Comparison of ENCODE assay signal across 10 cellular contexts in genomic region chr10:46095943-46096342, GRCh38. TPM values are rescaled to one million over a fixed set of nuclear protein-coding genes. Genes with fewer than 3 reads are reported as not detected.
DNase-seq lines count a peak whose midpoint lies in the region; ATAC-seq, FAIRE-seq and TF ChIP-seq lines count a peak whose summit lies in the region.
"Not testable (repeated sequence)": the region's sequence is repeated elsewhere in the genome, so short reads cannot be mapped to it uniquely, and the experiment has no call there.
"Had no signal": no experiment of that assay in that cellular context is flagged by ENCODE, and none has a peak within 500 bp of the region (broad histone marks: within the 10 kb centered on the region; RNA-seq: fewer than 3 reads in every experiment).

No MANE protein-coding gene starts in this region.

- not testable (repeated sequence) for TF ChIP-seq EP300 in HepG2 (IDR thresholded peaks at IDR 0.05; ENCODE audit: low read depth in 2 of 2, low read length in 2 of 2); HepG2 (CRISPR knock-in tag; IDR thresholded peaks at IDR 0.05; ENCODE audit: borderline replicate concordance)

- H3K79me2 ChIP-seq in HCT116 (ENCODE audit: insufficient read depth, low read length); OCI-LY7 (ENCODE audit: insufficient read depth, low read depth, low read length); HepG2 (ENCODE audit: insufficient read depth, low read length): not testable (repeated sequence)

- DNase-seq in CD4-positive, alpha-beta memory T cell; HCT116 (ENCODE audit: low read depth, low spot score); activated CD4-positive, alpha-beta memory T cell treated with anti-CD3 and anti-CD28 coated beads for 36 hours; activated naive CD8-positive, alpha-beta T cell treated with anti-CD3 and anti-CD28 coated beads for 36 hours; HepG2 (ENCODE audit: low spot score); progenitor cell of endocrine pancreas (ENCODE audit: low spot score, unreplicated experiment): not testable (repeated sequence)
- peak; percentile 61 for DNase-seq in OCI-LY7 (ENCODE audit: low spot score)

- H3K27ac ChIP-seq in CD4-positive, alpha-beta memory T cell (ENCODE audit: low read depth, low read length) = peak overlapping the region; percentile 28
- not testable (repeated sequence) for H3K27ac ChIP-seq in HCT116 (ENCODE audit: low read depth, low read length)
- H3K27ac ChIP-seq in OCI-LY7 (ENCODE audit: low read depth, low read length, poor library complexity, severe bottlenecking) = peak overlapping the region; percentile 80
- H3K27ac ChIP-seq in HepG2 (ENCODE audit: extremely low read length, insufficient read depth, low read length) = peak overlapping the region; percentile 81

- peak overlapping the region in 5 of 8 donors; percentile 37 to 87 (median 45) for H3K4me3 Mint-ChIP-seq in CD4-positive, alpha-beta memory T cell
- H3K4me3 Mint-ChIP-seq in activated CD4-positive, alpha-beta memory T cell treated with anti-CD3 and anti-CD28 coated beads for 36 hours; activated naive CD8-positive, alpha-beta T cell treated with anti-CD3 and anti-CD28 coated beads for 36 hours; progenitor cell of endocrine pancreas (ENCODE audit: low read depth): not testable (repeated sequence)

- peak overlapping the region; percentile 51; the same call in 1 of the 2 replicates for H3K4me2 ChIP-seq in HCT116 (ENCODE audit: low read length)
- H3K4me2 ChIP-seq in OCI-LY7 (ENCODE audit: low read length) = peak overlapping the region; percentile 65
- not testable (repeated sequence) for H3K4me2 ChIP-seq in HepG2 (ENCODE audit: low read depth, low read length)

- H4K20me1 ChIP-seq in HCT116 (ENCODE audit: insufficient read depth); OCI-LY7 (ENCODE audit: insufficient read depth, low read length); HepG2 (ENCODE audit: insufficient read depth, low read length): not testable (repeated sequence)

- not testable (repeated sequence) for H3K9ac ChIP-seq in HCT116 (ENCODE audit: low read length); HepG2 (ENCODE audit: insufficient read depth, low read depth, low read length)

- POLR2A ChIA-PET in CD4-positive, alpha-beta memory T cell (lab: Charles Lee; ENCODE audit: partially characterized antibody) = interaction anchor here (1.1 to 5.4 kb wide), 5 partner anchors 10 to 173 kb away, joined by 3 to 33 read pairs (median 8); no protein-coding TSS in a partner anchor
- POLR2A ChIA-PET in HCT116 (lab: Charles Lee); activated CD4-positive, alpha-beta memory T cell treated with anti-CD3 and anti-CD28 coated beads for 36 hours (lab: Charles Lee); HepG2 (lab: Yijun Ruan, JAX): not testable (repeated sequence)
- POLR2A ChIA-PET in OCI-LY7 (lab: Charles Lee) = interaction anchor here (1.4 kb wide), 1 partner anchor 69 kb away, joined by 5 read pairs; no protein-coding TSS in a partner anchor

- not testable (repeated sequence) for TF ChIP-seq POLR2A in HCT116 (IDR thresholded peaks at IDR 0.05; ENCODE audit: borderline replicate concordance, extremely low read depth, insufficient read depth, insufficient read length); HepG2 (IDR thresholded peaks at IDR 0.05; ENCODE audit: insufficient read depth in 1 of 2, low read depth in 2 of 2, low read length in 2 of 2)

- not testable (repeated sequence) for TF ChIP-seq CTCF in HCT116 (IDR thresholded peaks at IDR 0.05 in 2 of 3, conservative IDR thresholded peaks at IDR 0.05 in 1 of 3; ENCODE audit: borderline replicate concordance in 1 of 3, insufficient read depth in 1 of 3, low read depth in 2 of 3, low read length in 2 of 3); OCI-LY7 (conservative IDR thresholded peaks at IDR 0.05; ENCODE audit: low read length); HepG2 (CRISPR knock-in tag; IDR thresholded peaks at IDR 0.05)
- TF ChIP-seq CTCF in progenitor cell of endocrine pancreas (IDR thresholded peaks at IDR 0.05; ENCODE audit: unreplicated experiment) = peak; percentile 44

- not testable (repeated sequence) for BruUV-seq in HCT116 (replicated peaks; lab: Mats Ljungman, UMichigan); OCI-LY7 (replicated peaks; lab: Mats Ljungman, UMichigan); HepG2 (replicated peaks; lab: Mats Ljungman, UMichigan)

- H3K27ac Mint-ChIP-seq in CD4-positive, alpha-beta memory T cell = peak overlapping the region in 5 of 7 donors; percentile 50 to 97 (median 68)
- H3K27ac Mint-ChIP-seq in activated CD4-positive, alpha-beta memory T cell treated with anti-CD3 and anti-CD28 coated beads for 36 hours = peak overlapping the region; percentile 26
- H3K27ac Mint-ChIP-seq in activated naive CD8-positive, alpha-beta T cell treated with anti-CD3 and anti-CD28 coated beads for 36 hours = peak overlapping the region; percentile 88
- not testable (repeated sequence) for H3K27ac Mint-ChIP-seq in progenitor cell of endocrine pancreas

- not testable (repeated sequence) for H2AFZ ChIP-seq in HCT116 (ENCODE audit: low read depth, low read length, poor library complexity, severe bottlenecking); HepG2 (ENCODE audit: low read length)
- H2AFZ ChIP-seq in OCI-LY7 (ENCODE audit: low read length) = peak overlapping the region; percentile 20; the same call in 1 of the 2 replicates

- H3K9me2 ChIP-seq in HCT116 (ENCODE audit: insufficient read depth); OCI-LY7 (ENCODE audit: insufficient read depth, low read length): not testable (repeated sequence)

- not testable (repeated sequence) for H3K36me3 Mint-ChIP-seq in CD4-positive, alpha-beta memory T cell; activated CD4-positive, alpha-beta memory T cell treated with anti-CD3 and anti-CD28 coated beads for 36 hours; activated naive CD8-positive, alpha-beta T cell treated with anti-CD3 and anti-CD28 coated beads for 36 hours; progenitor cell of endocrine pancreas (ENCODE audit: insufficient read depth)

- CTCF ChIA-PET in CD4-positive, alpha-beta memory T cell (lab: Charles Lee; ENCODE audit: partially characterized antibody) = interaction anchor here (2.5 kb wide), 1 partner anchor 66 kb away, joined by 11 read pairs; no protein-coding TSS in a partner anchor
- CTCF ChIA-PET in HCT116 (lab: Charles Lee) = interaction anchor here (1.6 kb wide), 1 partner anchor 72 kb away, joined by 3 read pairs; no protein-coding TSS in a partner anchor
- CTCF ChIA-PET in OCI-LY7 (lab: Charles Lee; ENCODE audit: unreplicated experiment); activated CD4-positive, alpha-beta memory T cell treated with anti-CD3 and anti-CD28 coated beads for 36 hours (lab: Charles Lee); HepG2 (lab: Yijun Ruan, JAX; ENCODE audit: low intra/inter-chr PET ratio, low total read pairs): not testable (repeated sequence)

- H3K27me3 ChIP-seq in CD4-positive, alpha-beta memory T cell (ENCODE audit: insufficient read depth, low read length); HCT116 (ENCODE audit: insufficient read depth, low read length); HepG2 (ENCODE audit: control insufficient read depth in 1 of 2, insufficient read depth in 2 of 2, low read length in 2 of 2): not testable (repeated sequence)

- 89% methylated on average over 3 of the region's 5 CpGs for WGBS in HepG2 (ENCODE audit: low lambda C conversion rate)

- not testable (repeated sequence) for H3K36me3 ChIP-seq in CD4-positive, alpha-beta memory T cell (ENCODE audit: insufficient read depth, low read length); HCT116 (ENCODE audit: control insufficient read depth in 1 of 2, insufficient read depth in 2 of 2, low read length in 2 of 2); OCI-LY7 (ENCODE audit: insufficient read depth, low read length); HepG2 (replicated peaks in 1 of 2; ENCODE audit: control insufficient read depth in 1 of 2, insufficient read depth in 2 of 2, low read length in 2 of 2)

- H3K9me3 Mint-ChIP-seq in CD4-positive, alpha-beta memory T cell; activated CD4-positive, alpha-beta memory T cell treated with anti-CD3 and anti-CD28 coated beads for 36 hours; activated naive CD8-positive, alpha-beta T cell treated with anti-CD3 and anti-CD28 coated beads for 36 hours; progenitor cell of endocrine pancreas (ENCODE audit: low read depth): not testable (repeated sequence)

- FAIRE-seq in HepG2 (lab: Jason Lieb, UNC) = not testable (repeated sequence)

- not testable (repeated sequence) for H3K4me3 ChIP-seq in CD4-positive, alpha-beta memory T cell (ENCODE audit: low read length in 2 of 2); HCT116 (replicated peaks in 1 of 2; ENCODE audit: low read depth in 1 of 2, low read length in 2 of 2); HepG2 (replicated peaks in 1 of 3; ENCODE audit: insufficient read depth in 1 of 3, low read depth in 2 of 3, low read length in 3 of 3)
- peak overlapping the region; percentile 43 for H3K4me3 ChIP-seq in OCI-LY7 (ENCODE audit: low read depth, low read length, poor library complexity, severe bottlenecking)

- H3K27me3 Mint-ChIP-seq in CD4-positive, alpha-beta memory T cell; activated CD4-positive, alpha-beta memory T cell treated with anti-CD3 and anti-CD28 coated beads for 36 hours; activated naive CD8-positive, alpha-beta T cell treated with anti-CD3 and anti-CD28 coated beads for 36 hours; progenitor cell of endocrine pancreas: not testable (repeated sequence)

- not testable (repeated sequence) for H3K9me3 ChIP-seq in CD4-positive, alpha-beta memory T cell (ENCODE audit: control insufficient read depth in 1 of 2, low read length in 2 of 2); HCT116 (ENCODE audit: control insufficient read depth in 1 of 2, insufficient read depth in 1 of 2, low read depth in 1 of 2, low read length in 2 of 2); OCI-LY7 (ENCODE audit: low read length); HepG2 (ENCODE audit: low read length)

- intact Hi-C loops in CD4-positive, alpha-beta memory T cell (cut with micrococcal nuclease); HCT116 (cut with micrococcal nuclease); activated CD4-positive, alpha-beta memory T cell treated with anti-CD3 and anti-CD28 coated beads for 36 hours (cut with micrococcal nuclease): not testable (repeated sequence)
- intact Hi-C loops in OCI-LY7 (cut with micrococcal nuclease; ENCODE audit: unreplicated experiment) = loop anchor here (10.0 kb wide), 1 partner anchor 169 kb away; no protein-coding TSS in a partner anchor
- intact Hi-C loops in HepG2 (cut with micrococcal nuclease; ENCODE audit: unreplicated experiment) = loop anchor here (5.0 kb wide), 1 partner anchor 44 kb away; no protein-coding TSS in a partner anchor

- peak; percentile 52 for ATAC-seq in HCT116
- peak; percentile 22 for ATAC-seq in HepG2

- peaks cover 79% of the 10 kb centered on the region for H3K4me1 ChIP-seq in CD4-positive, alpha-beta memory T cell (ENCODE audit: insufficient read depth, low read length)
- H3K4me1 ChIP-seq in HCT116 (ENCODE audit: control insufficient read depth in 1 of 2, insufficient read depth in 2 of 2, low read length in 2 of 2) (peaks cover 0 to 12% of the 10 kb centered on the region in 2 experiments; a peak in 2 of 4 replicates), OCI-LY7 (ENCODE audit: insufficient read depth, low read length, poor library complexity, severe bottlenecking) (peaks cover 77% of the 10 kb centered on the region), HepG2 (ENCODE audit: insufficient read depth, low read length) (peaks cover 94% of the 10 kb centered on the region)

- RAD21 ChIA-PET in HCT116 (lab: Charles Lee; ENCODE audit: low non-redundant PET in 1 of 2, low total read pairs in 2 of 2, uncharacterized antibody in 2 of 2, unreplicated experiment in 2 of 2) = not testable (repeated sequence)

- H3K4me1 Mint-ChIP-seq in CD4-positive, alpha-beta memory T cell = peaks cover 0 to 42% (median 25%) of the 10 kb centered on the region in 4 donors
- not testable (repeated sequence) for H3K4me1 Mint-ChIP-seq in activated CD4-positive, alpha-beta memory T cell treated with anti-CD3 and anti-CD28 coated beads for 36 hours (ENCODE audit: low read depth); progenitor cell of endocrine pancreas (ENCODE audit: low read depth)
- H3K4me1 Mint-ChIP-seq in activated naive CD8-positive, alpha-beta T cell treated with anti-CD3 and anti-CD28 coated beads for 36 hours = peaks cover 23% of the 10 kb centered on the region

- in situ Hi-C loops in HepG2 (cut with HindIII; ENCODE audit: extremely low pct_ligation_motif_present, low pct_unique_long_range_greater_than_20kb) = not testable (repeated sequence)

- not testable (repeated sequence) for TF ChIP-seq RAD21 in HCT116 (IDR thresholded peaks at IDR 0.05; ENCODE audit: low read depth); HepG2 (CRISPR knock-in tag; IDR thresholded peaks at IDR 0.05)

RNA-seq across cellular contexts. Expression of gene MSMB, which starts 49.9 kb away (rescaled TPM):
- not detected for total RNA-seq in CD4-positive, alpha-beta memory T cell
- not detected for polyA plus RNA-seq in CD4-positive, alpha-beta memory T cell
- not detected for total RNA-seq in HCT116 (2021; ENCODE audit: unreplicated experiment)
- polyA plus RNA-seq in HCT116 (2012) = not detected in 2 replicates
- total RNA-seq in OCI-LY7 (2014; rRNA removed; shearing (Covaris generic)) = not detected in 2 replicates
- not detected in 2 replicates for total RNA-seq in OCI-LY7 (2022)
- total RNA-seq in activated CD4-positive, alpha-beta memory T cell treated with anti-CD3 and anti-CD28 coated beads for 36 hours = not detected
- total RNA-seq in activated naive CD8-positive, alpha-beta T cell treated with anti-CD3 and anti-CD28 coated beads for 36 hours = not detected
- not detected in 2 replicates for total RNA-seq in HepG2 (2016; rRNA removed; fragmentation: Illumina TruSeq; extraction: Trizol)
- total RNA-seq in HepG2 (2016; cell fraction: cytosol; rRNA removed; fragmentation: Illumina TruSeq; extraction: Trizol; ENCODE audit: low read depth) = not detected in 2 replicates
- total RNA-seq in HepG2 (2016; cell fraction: insoluble cytoplasmic fraction; rRNA removed; fragmentation: Illumina TruSeq; extraction: Trizol) = not detected in 2 replicates
- not detected in 2 replicates for total RNA-seq in HepG2 (2016; cell fraction: membrane; rRNA removed; fragmentation: Illumina TruSeq; extraction: Trizol)
- not detected in 2 replicates for total RNA-seq in HepG2 (2016; cell fraction: nucleus; rRNA removed; fragmentation: Illumina TruSeq; extraction: Trizol)
- polyA plus RNA-seq in HepG2 (2011; rRNA removed) = 0.84 and 1.3 TPM in 2 replicates
- not detected in 2 replicates for polyA plus RNA-seq in HepG2 (2011; cell fraction: cytosol; rRNA removed)
- polyA plus RNA-seq in HepG2 (2011; cell fraction: nucleus; rRNA removed) = not detected in 2 replicates
- 4.1 and 8.1 TPM in 2 replicates for polyA plus RNA-seq in HepG2 (2012)
- polyA plus RNA-seq in HepG2 (2016; cell fraction: cytosol; fragmentation: Illumina TruSeq; extraction: Trizol; ENCODE audit: low read depth) = not detected in 2 replicates
- polyA plus RNA-seq in HepG2 (2016; cell fraction: insoluble cytoplasmic fraction; fragmentation: Illumina TruSeq; extraction: Trizol; ENCODE audit: low read depth) = not detected in 2 replicates
- not detected in 2 replicates for polyA plus RNA-seq in HepG2 (2016; cell fraction: membrane; fragmentation: Illumina TruSeq; extraction: Trizol; ENCODE audit: low read depth)
- not detected in 2 replicates for polyA plus RNA-seq in HepG2 (2016; cell fraction: nucleus; fragmentation: Illumina TruSeq; extraction: Trizol; ENCODE audit: insufficient read depth, low read depth)
- not detected in 2 replicates for polyA minus RNA-seq in HepG2 (2011; rRNA and poly(A)+ RNA removed; ENCODE audit: low replicate concordance)
- not detected in 2 replicates for polyA minus RNA-seq in HepG2 (2011; cell fraction: cytosol; rRNA and poly(A)+ RNA removed)
- not detected in 2 replicates for polyA minus RNA-seq in HepG2 (2011; cell fraction: nucleus; rRNA and poly(A)+ RNA removed)
- not detected in 2 replicates for total RNA-seq in progenitor cell of endocrine pancreas
- total RNA-seq: H1, PC-9 had no signal
- polyA plus RNA-seq: BJ, H1 had no signal
